ENCODE assay signal across 8 cellular contexts in genomic region chrX:154368630-154369452, GRCh38. TPM values are rescaled to one million over a fixed set of nuclear protein-coding genes. Genes with fewer than 3 reads are reported as not detected.
DNase-seq lines count a peak whose midpoint lies in the region; ATAC-seq and TF ChIP-seq lines count a peak whose summit lies in the region.

No MANE protein-coding gene starts in this region.

- H3K4me2 ChIP-seq in DND-41 (ENCODE audit: insufficient read depth, low read length) = peak overlapping the region; percentile 90

- peak overlapping the region; percentile 88 for H3K27ac Mint-ChIP-seq in activated T-helper 2 cell treated with anti-CD3 and anti-CD28 coated beads, Interferon-gamma antibody, Interleukin-2, Interleukin-4, amounts not matched to agents 10 μg/mL and 5 μg/mL and 100 μg/mL, durations not matched to agents 14 hours and 24 hours and 36 hours
- H3K27ac Mint-ChIP-seq in progenitor cell of endocrine pancreas = peak overlapping the region; percentile 79

- peaks cover 61% of the 10 kb centered on the region for H3K36me3 ChIP-seq in DND-41 (ENCODE audit: insufficient read depth, low read length)

- H3K4me1 Mint-ChIP-seq in activated T-helper 2 cell treated with anti-CD3 and anti-CD28 coated beads, Interferon-gamma antibody, Interleukin-2, Interleukin-4, amounts not matched to agents 10 μg/mL and 5 μg/mL and 100 μg/mL, durations not matched to agents 14 hours and 24 hours and 36 hours (ENCODE audit: low read depth) = peaks cover 11% of the 10 kb centered on the region
- peaks cover 2% of the 10 kb centered on the region for H3K4me1 Mint-ChIP-seq in progenitor cell of endocrine pancreas (ENCODE audit: low read depth)

- H3K9me3 ChIP-seq in DND-41 (ENCODE audit: insufficient read depth, low read length, severe bottlenecking) = no peaks in the 10 kb centered on the region

- no peak overlapping the region for H2AFZ ChIP-seq in DND-41 (ENCODE audit: low read depth, low read length)

- H3K9me3 Mint-ChIP-seq in activated T-helper 2 cell treated with anti-CD3 and anti-CD28 coated beads, Interferon-gamma antibody, Interleukin-2, Interleukin-4, amounts not matched to agents 10 μg/mL and 5 μg/mL and 100 μg/mL, durations not matched to agents 14 hours and 24 hours and 36 hours = no peaks in the 10 kb centered on the region
- no peaks in the 10 kb centered on the region for H3K9me3 Mint-ChIP-seq in progenitor cell of endocrine pancreas (ENCODE audit: low read depth)

- H4K20me1 ChIP-seq in DND-41 (ENCODE audit: insufficient read depth, low read length) = peaks cover 71% of the 10 kb centered on the region

- peaks cover 40% of the 10 kb centered on the region for H3K36me3 Mint-ChIP-seq in activated T-helper 2 cell treated with anti-CD3 and anti-CD28 coated beads, Interferon-gamma antibody, Interleukin-2, Interleukin-4, amounts not matched to agents 10 μg/mL and 5 μg/mL and 100 μg/mL, durations not matched to agents 14 hours and 24 hours and 36 hours (ENCODE audit: low read depth)
- peaks cover 3% of the 10 kb centered on the region for H3K36me3 Mint-ChIP-seq in progenitor cell of endocrine pancreas (ENCODE audit: insufficient read depth)

- H3K27me3 Mint-ChIP-seq in activated T-helper 2 cell treated with anti-CD3 and anti-CD28 coated beads, Interferon-gamma antibody, Interleukin-2, Interleukin-4, amounts not matched to agents 10 μg/mL and 5 μg/mL and 100 μg/mL, durations not matched to agents 14 hours and 24 hours and 36 hours (ENCODE audit: low read depth) = no peaks in the 10 kb centered on the region
- H3K27me3 Mint-ChIP-seq in progenitor cell of endocrine pancreas = no peaks in the 10 kb centered on the region

- peaks cover 67% of the 10 kb centered on the region for H3K79me2 ChIP-seq in DND-41 (ENCODE audit: insufficient read depth, low read length)

- ATAC-seq in DND-41 (ENCODE audit: insufficient read depth, low read depth) (peak; percentile 17), HG03196 (IDR thresholded peaks at IDR 0.05; ENCODE audit: unreplicated experiment) (peak; percentile 31), foreskin keratinocyte (peak; percentile 70), HG02970 (IDR thresholded peaks at IDR 0.05; ENCODE audit: low FRiP score, unreplicated experiment) (no peak)

- H3K4me3 Mint-ChIP-seq in activated T-helper 2 cell treated with anti-CD3 and anti-CD28 coated beads, Interferon-gamma antibody, Interleukin-2, Interleukin-4, amounts not matched to agents 10 μg/mL and 5 μg/mL and 100 μg/mL, durations not matched to agents 14 hours and 24 hours and 36 hours (ENCODE audit: low read depth) = peak overlapping the region; percentile 94
- H3K4me3 Mint-ChIP-seq in progenitor cell of endocrine pancreas (ENCODE audit: low read depth) = peak overlapping the region; percentile 64

- H3K27ac ChIP-seq in DND-41 (ENCODE audit: low read length) (peak overlapping the region; percentile 98), foreskin keratinocyte (peak overlapping the region; percentile 82)

- peak; percentile 76 for DNase-seq in DND-41
- DNase-seq in RKO (ENCODE audit: low spot score) = peak; percentile 93
- peak; percentile 83 for DNase-seq in activated T-helper 2 cell treated with anti-CD3 and anti-CD28 coated beads, Interferon-gamma antibody, Interleukin-2, Interleukin-4, amounts not matched to agents 10 μg/mL and 5 μg/mL and 100 μg/mL, durations not matched to agents 14 hours and 24 hours and 36 hours (ENCODE audit: low spot score)
- DNase-seq in foreskin keratinocyte = peak; percentile 86 to 91
- DNase-seq in progenitor cell of endocrine pancreas (ENCODE audit: low spot score, unreplicated experiment) = no peak
- DNase-seq in ureter (ENCODE audit: low spot score) = peak; percentile 84

- H3K27me3 ChIP-seq in DND-41 (ENCODE audit: insufficient read depth, low read length, poor library complexity) = peaks cover 4% of the 10 kb centered on the region
- no peaks in the 10 kb centered on the region for H3K27me3 ChIP-seq in foreskin keratinocyte

- H3K4me3 ChIP-seq in DND-41 (ENCODE audit: low read depth in 1 of 2, low read length in 2 of 2) = peak overlapping the region; percentile 42 to 99; a peak in 3 of 4 replicates

- intact Hi-C loops in activated T-helper 2 cell treated with anti-CD3 and anti-CD28 coated beads, Interferon-gamma antibody, Interleukin-2, Interleukin-4, amounts not matched to agents 10 μg/mL and 5 μg/mL and 100 μg/mL, durations not matched to agents 14 hours and 24 hours and 36 hours (cut with micrococcal nuclease) = loop anchor here (1.0 kb wide), 1 partner anchor 9 kb away; no protein-coding TSS in a partner anchor

- TF ChIP-seq CTCF in DND-41 (IDR thresholded peaks at IDR 0.05; ENCODE audit: borderline replicate concordance, extremely low read depth, low read length, poor library complexity, severe bottlenecking) = no peak
- TF ChIP-seq CTCF in foreskin keratinocyte (conservative IDR thresholded peaks at IDR 0.05) = no peak
- TF ChIP-seq CTCF in progenitor cell of endocrine pancreas (IDR thresholded peaks at IDR 0.05; ENCODE audit: unreplicated experiment) = no peak

- peak overlapping the region; percentile 90 for H3K9ac ChIP-seq in DND-41 (ENCODE audit: low read depth, low read length)

- H3K4me1 ChIP-seq in DND-41 (ENCODE audit: insufficient read depth, low read length) = peaks cover 53% of the 10 kb centered on the region
- no peaks in the 10 kb centered on the region for H3K4me1 ChIP-seq in foreskin keratinocyte

RNA-seq across cellular contexts. Expression of gene FLNA, which starts 5.6 kb away (rescaled TPM):
- total RNA-seq in activated T-helper 2 cell treated with anti-CD3 and anti-CD28 coated beads, Interferon-gamma antibody, Interleukin-2, Interleukin-4, amounts not matched to agents 10 μg/mL and 5 μg/mL and 100 μg/mL, durations not matched to agents 14 hours and 24 hours and 36 hours = 1,005 and 1,026 TPM in 2 replicates
- total RNA-seq in foreskin keratinocyte (1,667 and 1,680 TPM in 2 replicates), progenitor cell of endocrine pancreas (765 and 777 TPM in 2 replicates), ureter (2,361 TPM)
- polyA plus RNA-seq in foreskin keratinocyte = 1,552 and 1,648 TPM in 2 replicates

RNA-seq across cellular contexts. Expression of gene EMD, which starts 10.3 kb away (rescaled TPM):
- total RNA-seq in activated T-helper 2 cell treated with anti-CD3 and anti-CD28 coated beads, Interferon-gamma antibody, Interleukin-2, Interleukin-4, amounts not matched to agents 10 μg/mL and 5 μg/mL and 100 μg/mL, durations not matched to agents 14 hours and 24 hours and 36 hours = 95.6 and 98.8 TPM in 2 replicates
- 45.8 and 48.5 TPM in 2 replicates for total RNA-seq in foreskin keratinocyte
- 121 and 128 TPM in 2 replicates for polyA plus RNA-seq in foreskin keratinocyte
- total RNA-seq in progenitor cell of endocrine pancreas = 42.5 and 45.9 TPM in 2 replicates
- 80.4 TPM for total RNA-seq in ureter

RNA-seq across cellular contexts. Expression of gene RPL10, which starts 29.3 kb away (rescaled TPM):
- total RNA-seq in activated T-helper 2 cell treated with anti-CD3 and anti-CD28 coated beads, Interferon-gamma antibody, Interleukin-2, Interleukin-4, amounts not matched to agents 10 μg/mL and 5 μg/mL and 100 μg/mL, durations not matched to agents 14 hours and 24 hours and 36 hours = 2,692 and 2,787 TPM in 2 replicates
- total RNA-seq in foreskin keratinocyte (2,470 and 2,821 TPM in 2 replicates), progenitor cell of endocrine pancreas (2,364 and 2,443 TPM in 2 replicates), ureter (3,238 TPM)
- polyA plus RNA-seq in foreskin keratinocyte = 4,650 and 4,901 TPM in 2 replicates

RNA-seq across cellular contexts. Expression of gene DNASE1L1, which starts 40.2 kb away (rescaled TPM):
- 18.1 TPM in 2 replicates for total RNA-seq in activated T-helper 2 cell treated with anti-CD3 and anti-CD28 coated beads, Interferon-gamma antibody, Interleukin-2, Interleukin-4, amounts not matched to agents 10 μg/mL and 5 μg/mL and 100 μg/mL, durations not matched to agents 14 hours and 24 hours and 36 hours
- total RNA-seq in foreskin keratinocyte (22.3 and 26.9 TPM in 2 replicates), progenitor cell of endocrine pancreas (12.7 and 14.3 TPM in 2 replicates), ureter (27.0 TPM)
- polyA plus RNA-seq in foreskin keratinocyte = 19.0 and 21.7 TPM in 2 replicates

RNA-seq across cellular contexts. Expression of gene TAFAZZIN, which starts 42.5 kb away (rescaled TPM):
- total RNA-seq in activated T-helper 2 cell treated with anti-CD3 and anti-CD28 coated beads, Interferon-gamma antibody, Interleukin-2, Interleukin-4, amounts not matched to agents 10 μg/mL and 5 μg/mL and 100 μg/mL, durations not matched to agents 14 hours and 24 hours and 36 hours = 77.3 TPM in 2 replicates
- total RNA-seq in foreskin keratinocyte (26.5 and 31.9 TPM in 2 replicates), progenitor cell of endocrine pancreas (34.5 and 38.4 TPM in 2 replicates), ureter (49.5 TPM)
- polyA plus RNA-seq in foreskin keratinocyte = 36.2 and 36.4 TPM in 2 replicates
